ENCODE assay signal across 1 cellular context in the genomic region with DNA sequence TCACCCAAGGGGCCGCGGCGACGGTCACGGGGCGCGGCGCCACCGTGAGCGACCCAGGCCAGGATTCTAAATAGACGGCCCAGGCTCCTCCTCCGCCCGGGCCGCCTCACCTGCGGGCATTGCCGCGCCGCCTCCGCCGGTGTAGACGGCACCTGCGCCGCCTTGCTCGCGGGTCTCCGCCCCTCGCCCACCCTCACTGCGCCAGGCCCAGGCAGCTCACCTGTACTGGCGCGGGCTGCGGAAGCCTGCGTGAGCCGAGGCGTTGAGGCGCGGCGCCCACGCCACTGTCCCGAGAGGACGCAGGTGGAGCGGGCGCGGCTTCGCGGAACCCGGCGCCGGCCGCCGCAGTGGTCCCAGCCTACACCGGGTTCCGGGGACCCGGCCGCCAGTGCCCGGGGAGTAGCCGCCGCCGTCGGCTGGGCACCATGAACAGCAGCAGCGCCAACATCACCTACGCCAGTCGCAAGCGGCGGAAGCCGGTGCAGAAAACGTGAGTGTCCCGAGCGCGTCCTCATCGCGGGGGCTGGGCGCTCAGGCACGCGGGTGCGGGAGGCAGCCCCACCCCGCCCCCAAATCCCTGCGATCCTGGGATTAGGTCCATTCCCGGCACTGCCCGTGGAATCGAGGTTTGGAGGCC.
TF ChIP-seq lines count a peak whose summit lies in the region.

No MANE protein-coding gene starts in this region.

TF ChIP-seq in HepG2, 621 proteins besides CTCF, POLR2A, EP300 and RAD21 (continued from another document and continues in another):
- TF ChIP-seq, protein P1, sequence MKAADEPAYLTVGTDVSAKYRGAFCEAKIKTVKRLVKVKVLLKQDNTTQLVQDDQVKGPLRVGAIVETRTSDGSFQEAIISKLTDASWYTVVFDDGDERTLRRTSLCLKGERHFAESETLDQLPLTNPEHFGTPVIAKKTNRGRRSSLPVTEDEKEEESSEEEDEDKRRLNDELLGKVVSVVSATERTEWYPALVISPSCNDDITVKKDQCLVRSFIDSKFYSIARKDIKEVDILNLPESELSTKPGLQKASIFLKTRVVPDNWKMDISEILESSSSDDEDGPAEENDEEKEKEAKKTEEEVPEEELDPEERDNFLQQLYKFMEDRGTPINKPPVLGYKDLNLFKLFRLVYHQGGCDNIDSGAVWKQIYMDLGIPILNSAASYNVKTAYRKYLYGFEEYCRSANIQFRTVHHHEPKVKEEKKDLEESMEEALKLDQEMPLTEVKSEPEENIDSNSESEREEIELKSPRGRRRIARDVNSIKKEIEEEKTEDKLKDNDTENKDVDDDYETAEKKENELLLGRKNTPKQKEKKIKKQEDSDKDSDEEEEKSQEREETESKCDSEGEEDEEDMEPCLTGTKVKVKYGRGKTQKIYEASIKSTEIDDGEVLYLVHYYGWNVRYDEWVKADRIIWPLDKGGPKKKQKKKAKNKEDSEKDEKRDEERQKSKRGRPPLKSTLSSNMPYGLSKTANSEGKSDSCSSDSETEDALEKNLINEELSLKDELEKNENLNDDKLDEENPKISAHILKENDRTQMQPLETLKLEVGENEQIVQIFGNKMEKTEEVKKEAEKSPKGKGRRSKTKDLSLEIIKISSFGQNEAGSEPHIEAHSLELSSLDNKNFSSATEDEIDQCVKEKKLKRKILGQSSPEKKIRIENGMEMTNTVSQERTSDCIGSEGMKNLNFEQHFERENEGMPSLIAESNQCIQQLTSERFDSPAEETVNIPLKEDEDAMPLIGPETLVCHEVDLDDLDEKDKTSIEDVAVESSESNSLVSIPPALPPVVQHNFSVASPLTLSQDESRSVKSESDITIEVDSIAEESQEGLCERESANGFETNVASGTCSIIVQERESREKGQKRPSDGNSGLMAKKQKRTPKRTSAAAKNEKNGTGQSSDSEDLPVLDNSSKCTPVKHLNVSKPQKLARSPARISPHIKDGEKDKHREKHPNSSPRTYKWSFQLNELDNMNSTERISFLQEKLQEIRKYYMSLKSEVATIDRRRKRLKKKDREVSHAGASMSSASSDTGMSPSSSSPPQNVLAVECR (CRISPR knock-in tag; IDR thresholded peaks at IDR 0.05; ENCODE audit: borderline replicate concordance) = peak; percentile 75
- TF ChIP-seq EEA1 (CRISPR knock-in tag; IDR thresholded peaks at IDR 0.05; ENCODE audit: borderline replicate concordance) (peak; percentile 97), ASH2L (IDR thresholded peaks at IDR 0.05; ENCODE audit: insufficient read length, low read depth, low read length) (peak; percentile 43), ZNF891 (CRISPR knock-in tag; IDR thresholded peaks at IDR 0.05) (peak; percentile 36; the same call in 1 of the 2 replicates), ZSCAN29 (CRISPR knock-in tag; conservative IDR thresholded peaks at IDR 0.05) (peak; percentile 98), ZNF552 (CRISPR knock-in tag; IDR thresholded peaks at IDR 0.05; ENCODE audit: borderline replicate concordance) (0 out of 2 replicates have a peak, but pooled peaks have one; percentile 44), ZSCAN20 (CRISPR knock-in tag; IDR thresholded peaks at IDR 0.05; ENCODE audit: borderline replicate concordance) (peak; percentile 92), ETV6 (CRISPR knock-in tag; conservative IDR thresholded peaks at IDR 0.05) (peak; percentile 3; the same call in 1 of the 2 replicates), PHF20 (CRISPR knock-in tag; IDR thresholded peaks at IDR 0.05) (peak; percentile 29; the same call in 1 of the 2 replicates), BRD4 (CRISPR knock-in tag; IDR thresholded peaks at IDR 0.05) (peak; percentile 26; the same call in 1 of the 2 replicates), RBM39 (IDR thresholded peaks at IDR 0.05; ENCODE audit: low read depth, low read length, poor library complexity, severe bottlenecking) (no peak), YEATS4 (CRISPR knock-in tag; IDR thresholded peaks at IDR 0.05; ENCODE audit: borderline replicate concordance) (0 out of 2 replicates have a peak, but pooled peaks have one; percentile 59), NFRKB (IDR thresholded peaks at IDR 0.05) (no peak), ZNF780A (CRISPR knock-in tag; IDR thresholded peaks at IDR 0.05) (0 out of 2 replicates have a peak, but pooled peaks have one; percentile 70), HES4 (CRISPR knock-in tag; IDR thresholded peaks at IDR 0.05; ENCODE audit: borderline replicate concordance) (peak; percentile 88), GTF3A (CRISPR knock-in tag; conservative IDR thresholded peaks at IDR 0.05) (no peak), ZMYM4 (CRISPR knock-in tag; IDR thresholded peaks at IDR 0.05) (peak; percentile 35), ZBTB20 (CRISPR knock-in tag; IDR thresholded peaks at IDR 0.05; ENCODE audit: borderline replicate concordance, low read depth) (no peak), KLF16 (CRISPR knock-in tag; IDR thresholded peaks at IDR 0.05) (peak in 1 of 2 experiments; percentile 2; a peak in 1 of 4 replicates), SAFB2 (CRISPR knock-in tag; IDR thresholded peaks at IDR 0.05; ENCODE audit: borderline replicate concordance, low read depth) (peak; percentile 89; the same call in 1 of the 2 replicates), SRY (CRISPR knock-in tag; IDR thresholded peaks at IDR 0.05) (peak; percentile 75; the same call in 1 of the 2 replicates), ZNF563 (CRISPR knock-in tag; IDR thresholded peaks at IDR 0.05) (peak; percentile 62; the same call in 1 of the 2 replicates), ZFP1 (CRISPR knock-in tag; IDR thresholded peaks at IDR 0.05) (no peak), MXD4 (CRISPR knock-in tag; IDR thresholded peaks at IDR 0.05) (no peak), MED13 (CRISPR knock-in tag; IDR thresholded peaks at IDR 0.05) (no peak), GABPA (IDR thresholded peaks at IDR 0.05; ENCODE audit: low read depth, low read length) (no peak), GABPA (CRISPR knock-in tag; IDR thresholded peaks at IDR 0.05; ENCODE audit: low read depth) (no peak), ZNF30 (CRISPR knock-in tag; IDR thresholded peaks at IDR 0.05) (0 out of 2 replicates have a peak, but pooled peaks have one; percentile 61), NCOA1 (CRISPR knock-in tag; IDR thresholded peaks at IDR 0.05) (peak; percentile 71; the same call in 1 of the 2 replicates), MAZ (IDR thresholded peaks at IDR 0.05; ENCODE audit: borderline replicate concordance, low read depth, low read length) (no peak), MAZ (CRISPR knock-in tag; IDR thresholded peaks at IDR 0.05; ENCODE audit: low read depth) (peak; percentile 25; the same call in 1 of the 2 replicates), HMG20A (CRISPR knock-in tag; IDR thresholded peaks at IDR 0.05; ENCODE audit: borderline replicate concordance) (0 out of 2 replicates have a peak, but pooled peaks have one; percentile 3), MTA1 (CRISPR knock-in tag; IDR thresholded peaks at IDR 0.05; ENCODE audit: borderline replicate concordance) (peak; percentile 69; the same call in 1 of the 2 replicates), ZNF44 (CRISPR knock-in tag; IDR thresholded peaks at IDR 0.05) (no peak), ZNF138 (CRISPR knock-in tag; IDR thresholded peaks at IDR 0.05; ENCODE audit: low read depth) (no peak), MAFG (CRISPR knock-in tag; IDR thresholded peaks at IDR 0.05) (no peak), IRX3 (CRISPR knock-in tag; IDR thresholded peaks at IDR 0.05; ENCODE audit: borderline replicate concordance, low read depth) (peak; percentile 89; the same call in 1 of the 2 replicates), ZNF225 (CRISPR knock-in tag; IDR thresholded peaks at IDR 0.05) (0 out of 2 replicates have a peak, but pooled peaks have one; percentile 23), ZSCAN21 (CRISPR knock-in tag; IDR thresholded peaks at IDR 0.05; ENCODE audit: borderline replicate concordance) (no peak), ZNF441 (CRISPR knock-in tag; IDR thresholded peaks at IDR 0.05; ENCODE audit: borderline replicate concordance) (no peak), GLI4 (CRISPR knock-in tag; IDR thresholded peaks at IDR 0.05; ENCODE audit: borderline replicate concordance) (0 out of 2 replicates have a peak, but pooled peaks have one; percentile 15), ZNF230 (CRISPR knock-in tag; IDR thresholded peaks at IDR 0.05) (no peak; the same call in 1 of the 2 replicates), ZNF83 (CRISPR knock-in tag; IDR thresholded peaks at IDR 0.05; ENCODE audit: borderline replicate concordance) (0 out of 2 replicates have a peak, but pooled peaks have one; percentile 6), FOXA3 (CRISPR knock-in tag; IDR thresholded peaks at IDR 0.05) (peak; percentile 7; the same call in 1 of the 2 replicates), ZNF713 (CRISPR knock-in tag; IDR thresholded peaks at IDR 0.05) (no peak), ZNF781 (CRISPR knock-in tag; IDR thresholded peaks at IDR 0.05; ENCODE audit: borderline replicate concordance, not compliant biosample characterization) (peak; percentile 57)
- TF ChIP-seq, protein P2, sequence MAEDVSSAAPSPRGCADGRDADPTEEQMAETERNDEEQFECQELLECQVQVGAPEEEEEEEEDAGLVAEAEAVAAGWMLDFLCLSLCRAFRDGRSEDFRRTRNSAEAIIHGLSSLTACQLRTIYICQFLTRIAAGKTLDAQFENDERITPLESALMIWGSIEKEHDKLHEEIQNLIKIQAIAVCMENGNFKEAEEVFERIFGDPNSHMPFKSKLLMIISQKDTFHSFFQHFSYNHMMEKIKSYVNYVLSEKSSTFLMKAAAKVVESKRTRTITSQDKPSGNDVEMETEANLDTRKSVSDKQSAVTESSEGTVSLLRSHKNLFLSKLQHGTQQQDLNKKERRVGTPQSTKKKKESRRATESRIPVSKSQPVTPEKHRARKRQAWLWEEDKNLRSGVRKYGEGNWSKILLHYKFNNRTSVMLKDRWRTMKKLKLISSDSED (CRISPR knock-in tag; IDR thresholded peaks at IDR 0.05) = peak; percentile 82; the same call in 1 of the 2 replicates
- TF ChIP-seq, protein P3, sequence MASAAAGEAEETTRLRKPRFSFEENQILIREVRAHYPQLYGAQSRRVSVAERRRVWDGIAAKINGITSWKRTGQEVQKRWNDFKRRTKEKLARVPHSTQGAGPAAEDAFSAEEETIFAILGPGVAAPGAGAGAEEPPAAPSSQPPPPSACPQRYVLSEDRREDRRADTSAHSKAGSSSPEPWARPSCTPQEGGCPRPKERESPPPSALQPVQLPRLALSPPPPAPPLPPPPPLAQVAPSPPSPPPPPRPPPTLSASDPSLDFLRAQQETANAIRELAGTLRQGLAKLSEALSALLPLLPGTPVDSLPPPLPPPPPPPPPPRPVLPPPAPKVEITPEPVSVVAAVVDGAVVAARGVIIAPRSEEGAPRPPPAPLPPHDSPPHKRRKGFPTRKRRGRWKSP (CRISPR knock-in tag; IDR thresholded peaks at IDR 0.05) = no peak
- TF ChIP-seq, protein P4, sequence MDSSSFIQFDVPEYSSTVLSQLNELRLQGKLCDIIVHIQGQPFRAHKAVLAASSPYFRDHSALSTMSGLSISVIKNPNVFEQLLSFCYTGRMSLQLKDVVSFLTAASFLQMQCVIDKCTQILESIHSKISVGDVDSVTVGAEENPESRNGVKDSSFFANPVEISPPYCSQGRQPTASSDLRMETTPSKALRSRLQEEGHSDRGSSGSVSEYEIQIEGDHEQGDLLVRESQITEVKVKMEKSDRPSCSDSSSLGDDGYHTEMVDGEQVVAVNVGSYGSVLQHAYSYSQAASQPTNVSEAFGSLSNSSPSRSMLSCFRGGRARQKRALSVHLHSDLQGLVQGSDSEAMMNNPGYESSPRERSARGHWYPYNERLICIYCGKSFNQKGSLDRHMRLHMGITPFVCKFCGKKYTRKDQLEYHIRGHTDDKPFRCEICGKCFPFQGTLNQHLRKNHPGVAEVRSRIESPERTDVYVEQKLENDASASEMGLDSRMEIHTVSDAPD (CRISPR knock-in tag; IDR thresholded peaks at IDR 0.05) = peak; percentile 51; the same call in 1 of the 2 replicates
- TF ChIP-seq, protein P5, sequence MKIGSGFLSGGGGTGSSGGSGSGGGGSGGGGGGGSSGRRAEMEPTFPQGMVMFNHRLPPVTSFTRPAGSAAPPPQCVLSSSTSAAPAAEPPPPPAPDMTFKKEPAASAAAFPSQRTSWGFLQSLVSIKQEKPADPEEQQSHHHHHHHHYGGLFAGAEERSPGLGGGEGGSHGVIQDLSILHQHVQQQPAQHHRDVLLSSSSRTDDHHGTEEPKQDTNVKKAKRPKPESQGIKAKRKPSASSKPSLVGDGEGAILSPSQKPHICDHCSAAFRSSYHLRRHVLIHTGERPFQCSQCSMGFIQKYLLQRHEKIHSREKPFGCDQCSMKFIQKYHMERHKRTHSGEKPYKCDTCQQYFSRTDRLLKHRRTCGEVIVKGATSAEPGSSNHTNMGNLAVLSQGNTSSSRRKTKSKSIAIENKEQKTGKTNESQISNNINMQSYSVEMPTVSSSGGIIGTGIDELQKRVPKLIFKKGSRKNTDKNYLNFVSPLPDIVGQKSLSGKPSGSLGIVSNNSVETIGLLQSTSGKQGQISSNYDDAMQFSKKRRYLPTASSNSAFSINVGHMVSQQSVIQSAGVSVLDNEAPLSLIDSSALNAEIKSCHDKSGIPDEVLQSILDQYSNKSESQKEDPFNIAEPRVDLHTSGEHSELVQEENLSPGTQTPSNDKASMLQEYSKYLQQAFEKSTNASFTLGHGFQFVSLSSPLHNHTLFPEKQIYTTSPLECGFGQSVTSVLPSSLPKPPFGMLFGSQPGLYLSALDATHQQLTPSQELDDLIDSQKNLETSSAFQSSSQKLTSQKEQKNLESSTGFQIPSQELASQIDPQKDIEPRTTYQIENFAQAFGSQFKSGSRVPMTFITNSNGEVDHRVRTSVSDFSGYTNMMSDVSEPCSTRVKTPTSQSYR (CRISPR knock-in tag; IDR thresholded peaks at IDR 0.05; ENCODE audit: borderline replicate concordance) = peak; percentile 34; the same call in 1 of the 2 replicates
- TF ChIP-seq, protein P6, sequence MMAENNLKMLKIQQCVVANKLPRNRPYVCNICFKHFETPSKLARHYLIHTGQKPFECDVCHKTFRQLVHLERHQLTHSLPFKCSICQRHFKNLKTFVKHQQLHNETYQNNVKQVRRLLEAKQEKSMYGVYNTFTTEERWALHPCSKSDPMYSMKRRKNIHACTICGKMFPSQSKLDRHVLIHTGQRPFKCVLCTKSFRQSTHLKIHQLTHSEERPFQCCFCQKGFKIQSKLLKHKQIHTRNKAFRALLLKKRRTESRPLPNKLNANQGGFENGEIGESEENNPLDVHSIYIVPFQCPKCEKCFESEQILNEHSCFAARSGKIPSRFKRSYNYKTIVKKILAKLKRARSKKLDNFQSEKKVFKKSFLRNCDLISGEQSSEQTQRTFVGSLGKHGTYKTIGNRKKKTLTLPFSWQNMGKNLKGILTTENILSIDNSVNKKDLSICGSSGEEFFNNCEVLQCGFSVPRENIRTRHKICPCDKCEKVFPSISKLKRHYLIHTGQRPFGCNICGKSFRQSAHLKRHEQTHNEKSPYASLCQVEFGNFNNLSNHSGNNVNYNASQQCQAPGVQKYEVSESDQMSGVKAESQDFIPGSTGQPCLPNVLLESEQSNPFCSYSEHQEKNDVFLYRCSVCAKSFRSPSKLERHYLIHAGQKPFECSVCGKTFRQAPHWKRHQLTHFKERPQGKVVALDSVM (CRISPR knock-in tag; IDR thresholded peaks at IDR 0.05) = no peak
